In the genomic region with DNA sequence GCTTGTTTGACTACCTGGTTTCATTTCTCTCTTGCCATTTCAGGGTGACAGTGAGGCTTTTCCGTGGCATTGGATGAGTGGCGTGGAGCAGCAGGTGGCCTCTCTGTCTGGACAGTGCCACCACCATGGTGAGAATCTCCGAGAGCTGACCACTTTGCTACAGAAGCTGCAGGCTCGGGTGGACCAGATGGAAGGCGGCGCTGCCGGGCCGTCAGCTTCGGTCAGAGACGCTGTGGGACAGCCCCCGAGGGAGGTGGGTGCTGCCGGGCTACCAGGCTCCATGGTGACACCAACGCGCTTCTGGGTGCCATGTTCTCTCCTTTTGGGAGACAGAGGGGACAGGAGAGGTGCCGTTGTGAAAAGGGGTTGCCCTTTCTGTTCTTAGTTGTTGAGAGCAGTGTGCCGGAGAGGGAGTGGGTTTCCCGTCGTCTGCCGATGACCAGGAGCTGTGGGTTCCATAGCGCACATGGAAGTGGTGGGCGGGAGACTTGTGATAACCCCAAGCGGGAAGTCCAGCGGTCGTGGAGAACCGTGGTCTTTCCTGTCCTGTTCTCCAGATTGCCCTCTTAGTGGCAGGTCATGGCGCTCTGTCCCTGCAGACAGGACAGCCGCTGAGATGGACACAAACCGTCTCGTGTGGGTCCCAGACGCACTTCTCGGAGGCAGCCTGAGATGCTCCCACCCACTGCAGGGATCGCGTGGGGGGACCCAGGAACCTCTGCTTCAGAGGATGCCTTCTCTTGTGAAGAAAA, we compare ENCODE assay signal across 29 cellular contexts.
"Had no signal": no experiment of that assay in that cellular context is flagged by ENCODE, and none has a peak within 500 bp of the region (broad histone marks: within the 10 kb centered on the region; RNA-seq: fewer than 3 reads in every experiment).

No MANE protein-coding gene starts in this region.

- H3K27ac ChIP-seq: brain microvascular endothelial cell, colonic mucosa, dorsolateral prefrontal cortex, esophagus muscularis mucosa had no signal

- H3K4me1 Mint-ChIP-seq: activated CD4-positive, alpha-beta T cell treated with anti-CD3 and anti-CD28 coated beads for 36 hours; activated CD4-positive, alpha-beta T cell treated with anti-CD3 and anti-CD28 coated beads, Interleukin-2, amount 10 ng/mL, durations not matched to agents 24 days and 14 days; activated CD8-positive, alpha-beta memory T cell treated with anti-CD3 and anti-CD28 coated beads, Interleukin-2, amount 10 ng/mL, durations not matched to agents 7 days and 5 days; activated naive CD4-positive, alpha-beta T cell treated with anti-CD3 and anti-CD28 coated beads, Interleukin-2, amount 50 U/mL, for 24 hours; activated naive CD8-positive, alpha-beta T cell treated with anti-CD3 and anti-CD28 coated beads, Interleukin-2, amount 10 ng/mL, durations not matched to agents 7 days and 5 days; endodermal cell had no signal

- H3K4me3 Mint-ChIP-seq: activated CD4-positive, alpha-beta memory T cell treated with anti-CD3 and anti-CD28 coated beads for 36 hours; activated CD4-positive, alpha-beta T cell treated with anti-CD3 and anti-CD28 coated beads for 36 hours; activated CD4-positive, alpha-beta T cell treated with anti-CD3 and anti-CD28 coated beads, Interleukin-2, amount 10 ng/mL, durations not matched to agents 24 days and 14 days; activated CD8-positive, alpha-beta memory T cell treated with anti-CD3 and anti-CD28 coated beads, Interleukin-2, amount 10 ng/mL, durations not matched to agents 7 days and 5 days; activated CD8-positive, alpha-beta T cell treated with anti-CD3 and anti-CD28 coated beads, Interleukin-2, amount 10 ng/mL, durations not matched to agents 7 days and 5 days; activated naive CD4-positive, alpha-beta T cell treated with anti-CD3 and anti-CD28 coated beads for 36 hours; activated naive CD4-positive, alpha-beta T cell treated with anti-CD3 and anti-CD28 coated beads, Interleukin-2, amount 50 U/mL, for 24 hours; activated naive CD8-positive, alpha-beta T cell treated with anti-CD3 and anti-CD28 coated beads, Interleukin-2, amount 10 ng/mL, durations not matched to agents 7 days and 5 days; activated T-helper 1 cell treated with anti-CD3 and anti-CD28 coated beads, Interleukin-12 subunit alpha, Interleukin-12 subunit beta, Interleukin-2, Interleukin-4 antibody, amounts not matched to agents 30 ng/mL and 10 ng/mL and 1 ng/mL, durations not matched to agents 14 hours and 24 hours and 36 hours; dendritic cell treated with granulocyte-macrophage colony-stimulating factor and Interleukin-4, amounts not matched to agents 40 ng/mL and 50 ng/mL, for 4 days; endodermal cell had no signal

- H3K27ac Mint-ChIP-seq: activated CD4-positive, alpha-beta memory T cell treated with anti-CD3 and anti-CD28 coated beads for 36 hours; activated CD4-positive, alpha-beta T cell treated with anti-CD3 and anti-CD28 coated beads for 36 hours; activated CD4-positive, alpha-beta T cell treated with anti-CD3 and anti-CD28 coated beads, Interleukin-2, amount 10 ng/mL, durations not matched to agents 24 days and 14 days; activated CD8-positive, alpha-beta memory T cell treated with anti-CD3 and anti-CD28 coated beads, Interleukin-2, amount 10 ng/mL, durations not matched to agents 7 days and 5 days; activated CD8-positive, alpha-beta T cell treated with anti-CD3 and anti-CD28 coated beads, Interleukin-2, amount 10 ng/mL, durations not matched to agents 7 days and 5 days; activated naive CD4-positive, alpha-beta T cell treated with anti-CD3 and anti-CD28 coated beads for 36 hours; activated naive CD4-positive, alpha-beta T cell treated with anti-CD3 and anti-CD28 coated beads, Interleukin-2, amount 50 U/mL, for 24 hours; activated naive CD8-positive, alpha-beta T cell treated with anti-CD3 and anti-CD28 coated beads, Interleukin-2, amount 10 ng/mL, durations not matched to agents 7 days and 5 days; activated T-helper 1 cell treated with anti-CD3 and anti-CD28 coated beads, Interleukin-12 subunit alpha, Interleukin-12 subunit beta, Interleukin-2, Interleukin-4 antibody, amounts not matched to agents 30 ng/mL and 10 ng/mL and 1 ng/mL, durations not matched to agents 14 hours and 24 hours and 36 hours; activated T-helper 2 cell treated with anti-CD3 and anti-CD28 coated beads, Interferon-gamma antibody, Interleukin-2, Interleukin-4, amounts not matched to agents 10 μg/mL and 5 μg/mL and 100 μg/mL, durations not matched to agents 14 hours and 24 hours and 36 hours; dendritic cell treated with granulocyte-macrophage colony-stimulating factor and Interleukin-4, amounts not matched to agents 40 ng/mL and 50 ng/mL, for 4 days had no signal

- H3K27me3 ChIP-seq: brain microvascular endothelial cell, colonic mucosa, dorsolateral prefrontal cortex, esophagus muscularis mucosa, gastroesophageal sphincter had no signal

- H3K9me3 ChIP-seq: colonic mucosa, esophagus muscularis mucosa, gastroesophageal sphincter had no signal

- FAIRE-seq: astrocyte, bronchial epithelial cell had no signal

- ATAC-seq: activated CD4-positive, alpha-beta T cell treated with anti-CD3 and anti-CD28 coated beads for 36 hours; activated CD8-positive, alpha-beta memory T cell treated with anti-CD3 and anti-CD28 coated beads, Interleukin-2, amount 10 ng/mL, durations not matched to agents 7 days and 5 days; activated CD8-positive, alpha-beta T cell treated with anti-CD3 and anti-CD28 coated beads, Interleukin-2, amount 10 ng/mL, durations not matched to agents 7 days and 5 days; gastroesophageal sphincter had no signal

- DNase-seq: activated CD4-positive, alpha-beta memory T cell treated with anti-CD3 and anti-CD28 coated beads for 36 hours; activated CD4-positive, alpha-beta T cell treated with anti-CD3 and anti-CD28 coated beads for 36 hours; activated CD4-positive, alpha-beta T cell treated with anti-CD3 and anti-CD28 coated beads, Interleukin-2, amount 10 ng/mL, durations not matched to agents 24 days and 14 days; activated CD4-positive, CD25-positive, alpha-beta regulatory T cell; activated CD4-positive, CD25-positive, alpha-beta regulatory T cell treated with anti-CD3 and anti-CD28 coated beads, Interleukin-2, amount 50 U/mL, for 72 hours; activated CD8-positive, alpha-beta memory T cell treated with anti-CD3 and anti-CD28 coated beads, Interleukin-2, amount 10 ng/mL, durations not matched to agents 7 days and 5 days; activated CD8-positive, alpha-beta memory T cell treated with anti-CD3 and anti-CD28 coated beads, Interleukin-2, amount 50 U/mL, for 4 hours; activated CD8-positive, alpha-beta T cell treated with anti-CD3 and anti-CD28 coated beads, Interleukin-2, amount 10 ng/mL, durations not matched to agents 7 days and 5 days; activated effector memory CD4-positive, alpha-beta T cell treated with anti-CD3 and anti-CD28 coated beads, Interleukin-2, amount 50 U/mL, for 16 hours; activated naive CD4-positive, alpha-beta T cell treated with anti-CD3 and anti-CD28 coated beads for 36 hours; activated naive CD8-positive, alpha-beta T cell treated with anti-CD3 and anti-CD28 coated beads, Interleukin-2, amount 10 ng/mL, durations not matched to agents 7 days and 5 days; activated T-cell treated with anti-CD3 and anti-CD28 coated beads, Interleukin-2, amount 50 U/mL, for 1 hour; activated T-cell treated with anti-CD3 and anti-CD28 coated beads, Interleukin-2, amount 50 U/mL, for 48 hours; brain microvascular endothelial cell; colonic mucosa; effector memory CD4-positive, alpha-beta T cell; endodermal cell; erythroblast; foreskin melanocyte; T-helper 2 cell had no signal

- H3K27me3 Mint-ChIP-seq: activated CD4-positive, alpha-beta memory T cell treated with anti-CD3 and anti-CD28 coated beads for 36 hours; activated CD4-positive, alpha-beta T cell treated with anti-CD3 and anti-CD28 coated beads for 36 hours; activated CD4-positive, alpha-beta T cell treated with anti-CD3 and anti-CD28 coated beads, Interleukin-2, amount 10 ng/mL, durations not matched to agents 24 days and 14 days; activated CD8-positive, alpha-beta memory T cell treated with anti-CD3 and anti-CD28 coated beads, Interleukin-2, amount 10 ng/mL, durations not matched to agents 7 days and 5 days; activated naive CD4-positive, alpha-beta T cell treated with anti-CD3 and anti-CD28 coated beads, Interleukin-2, amount 50 U/mL, for 24 hours; activated naive CD8-positive, alpha-beta T cell treated with anti-CD3 and anti-CD28 coated beads, Interleukin-2, amount 10 ng/mL, durations not matched to agents 7 days and 5 days; dendritic cell treated with granulocyte-macrophage colony-stimulating factor and Interleukin-4, amounts not matched to agents 40 ng/mL and 50 ng/mL, for 4 days had no signal

- H3K4me1 ChIP-seq: colonic mucosa had no signal

- H3K4me3 ChIP-seq: colonic mucosa, dorsolateral prefrontal cortex, esophagus muscularis mucosa, gastroesophageal sphincter had no signal

- H3K9me3 Mint-ChIP-seq: activated CD4-positive, alpha-beta memory T cell treated with anti-CD3 and anti-CD28 coated beads for 36 hours; activated CD4-positive, alpha-beta T cell treated with anti-CD3 and anti-CD28 coated beads, Interleukin-2, amount 10 ng/mL, durations not matched to agents 24 days and 14 days; activated naive CD4-positive, alpha-beta T cell treated with anti-CD3 and anti-CD28 coated beads for 36 hours; activated naive CD4-positive, alpha-beta T cell treated with anti-CD3 and anti-CD28 coated beads, Interleukin-2, amount 50 U/mL, for 24 hours; activated naive CD8-positive, alpha-beta T cell treated with anti-CD3 and anti-CD28 coated beads, Interleukin-2, amount 10 ng/mL, durations not matched to agents 7 days and 5 days; activated T-helper 1 cell treated with anti-CD3 and anti-CD28 coated beads, Interleukin-12 subunit alpha, Interleukin-12 subunit beta, Interleukin-2, Interleukin-4 antibody, amounts not matched to agents 30 ng/mL and 10 ng/mL and 1 ng/mL, durations not matched to agents 14 hours and 24 hours and 36 hours; activated T-helper 2 cell treated with anti-CD3 and anti-CD28 coated beads, Interferon-gamma antibody, Interleukin-2, Interleukin-4, amounts not matched to agents 10 μg/mL and 5 μg/mL and 100 μg/mL, durations not matched to agents 14 hours and 24 hours and 36 hours; dendritic cell treated with granulocyte-macrophage colony-stimulating factor and Interleukin-4, amounts not matched to agents 40 ng/mL and 50 ng/mL, for 4 days; endodermal cell had no signal
